In genomic region chr4:71864380-71864779, GRCh38 we compare ENCODE assay signal across 29 cellular contexts.
"Had no signal": no experiment of that assay in that cellular context is flagged by ENCODE, and none has a peak within 500 bp of the region (broad histone marks: within the 10 kb centered on the region; RNA-seq: fewer than 3 reads in every experiment).

No MANE protein-coding gene starts in this region.

- H3K36me3 ChIP-seq: neural progenitor cell, ovary, right lobe of liver, sigmoid colon, stomach, thoracic aorta, thyroid gland, tibial nerve, upper lobe of left lung, vagina had no signal

- H3K27ac ChIP-seq: neural progenitor cell, ovary, parathyroid adenoma, psoas muscle, right lobe of liver, sigmoid colon, stomach, thoracic aorta, thyroid gland, tibial nerve, upper lobe of left lung, vagina had no signal

- ATAC-seq: natural killer cell; psoas muscle; right cardiac atrium; right lobe of liver; stimulated activated effector memory CD8-positive, alpha-beta T cell treated with anti-CD3 and anti-CD28 coated beads, Interleukin-12 subunit alpha, Interleukin-12 subunit beta, amount 100 ng/mL, for 72 hours; stimulated activated naive B cell treated with anti-CD40 and anti-IgM and Interleukin-4, amounts not matched to agents 10 μg/mL and 1 μg/mL and 100 μg/mL, for 72 hours had no signal

- H3K27ac Mint-ChIP-seq: natural killer cell; nephron; neural progenitor cell; progenitor cell of endocrine pancreas; stimulated activated effector memory CD8-positive, alpha-beta T cell treated with anti-CD3 and anti-CD28 coated beads, Interleukin-12 subunit alpha, Interleukin-12 subunit beta, amount 100 ng/mL, for 72 hours; stimulated activated naive B cell treated with anti-CD40 and anti-IgM and Interleukin-4, amounts not matched to agents 10 μg/mL and 1 μg/mL and 100 μg/mL, for 72 hours; stimulated activated naive CD8-positive, alpha-beta T cell treated with anti-CD3 and anti-CD28 coated beads, Interleukin-15, Interleukin-2, amounts not matched to agents 100 ng/mL and 50 ng/mL, for 24 hours had no signal

- H3K9ac ChIP-seq: neural progenitor cell, parathyroid adenoma had no signal

- H3K4me3 ChIP-seq: neural progenitor cell, ovary, psoas muscle, right lobe of liver, sigmoid colon, stomach, thoracic aorta, thyroid gland, tibial nerve, upper lobe of left lung, vagina had no signal

- H2AFZ ChIP-seq: neural progenitor cell, parathyroid adenoma had no signal

- H3K4me2 ChIP-seq: neural progenitor cell had no signal

- H3K27me3 ChIP-seq: neural progenitor cell, ovary, right lobe of liver, sigmoid colon, stomach, thyroid gland, tibial nerve, upper lobe of left lung, vagina had no signal

- H3K4me1 Mint-ChIP-seq: natural killer cell; nephron; neural progenitor cell; stimulated activated effector memory CD8-positive, alpha-beta T cell treated with anti-CD3 and anti-CD28 coated beads, Interleukin-12 subunit alpha, Interleukin-12 subunit beta, amount 100 ng/mL, for 72 hours; stimulated activated naive B cell treated with anti-CD40 and anti-IgM and Interleukin-4, amounts not matched to agents 10 μg/mL and 1 μg/mL and 100 μg/mL, for 72 hours had no signal

- FAIRE-seq: small intestine, urothelium cell line had no signal

- DNase-seq: natural killer cell; occipital lobe; ovary; posterior cingulate gyrus; psoas muscle; right cardiac atrium; right lobe of liver; sigmoid colon; small intestine; stimulated activated CD4-positive, alpha-beta T cell treated with anti-CD3 and anti-CD28 coated beads, Interleukin-15, amount 100 ng/mL, for 24 hours; stimulated activated CD4-positive, alpha-beta T cell treated with anti-CD3 and anti-CD28 coated beads, Interleukin-2, amount 100 ng/mL, for 24 hours; stimulated activated CD4-positive, alpha-beta T cell treated with anti-CD3 and anti-CD28 coated beads, Interleukin-2, amount 100 ng/mL, for 48 hours; stimulated activated CD4-positive, alpha-beta T cell treated with anti-CD3 and anti-CD28 coated beads, Interleukin-4, amount 100 ng/mL, for 24 hours; stimulated activated naive B cell treated with anti-CD40 and anti-IgM and Interleukin-4, amounts not matched to agents 10 μg/mL and 1 μg/mL and 100 μg/mL, for 72 hours; stimulated activated naive CD4-positive, alpha-beta T cell treated with Interleukin-2 at 50 U/mL for 16 hours; stomach; thyroid gland; trophoblast cell; upper lobe of left lung had no signal

- H3K79me2 ChIP-seq: parathyroid adenoma had no signal

- H3K36me3 Mint-ChIP-seq: natural killer cell; stimulated activated effector memory CD8-positive, alpha-beta T cell treated with anti-CD3 and anti-CD28 coated beads, Interleukin-12 subunit alpha, Interleukin-12 subunit beta, amount 100 ng/mL, for 72 hours; stimulated activated naive B cell treated with anti-CD40 and anti-IgM and Interleukin-4, amounts not matched to agents 10 μg/mL and 1 μg/mL and 100 μg/mL, for 72 hours had no signal

- H3K4me1 ChIP-seq: neural progenitor cell, parathyroid adenoma, psoas muscle, right lobe of liver, sigmoid colon, stomach, thyroid gland, tibial nerve, upper lobe of left lung, vagina had no signal

- H3K4me3 Mint-ChIP-seq: natural killer cell; nephron; neural progenitor cell; stimulated activated effector memory CD8-positive, alpha-beta T cell treated with anti-CD3 and anti-CD28 coated beads, Interleukin-12 subunit alpha, Interleukin-12 subunit beta, amount 100 ng/mL, for 72 hours; stimulated activated naive B cell treated with anti-CD40 and anti-IgM and Interleukin-4, amounts not matched to agents 10 μg/mL and 1 μg/mL and 100 μg/mL, for 72 hours; stimulated activated naive CD8-positive, alpha-beta T cell treated with anti-CD3 and anti-CD28 coated beads, Interleukin-15, Interleukin-2, amounts not matched to agents 100 ng/mL and 50 ng/mL, for 24 hours had no signal

- H3K9me3 ChIP-seq: ovary, psoas muscle, thyroid gland, vagina had no signal

- H3K27me3 Mint-ChIP-seq: progenitor cell of endocrine pancreas; stimulated activated naive B cell treated with anti-CD40 and anti-IgM and Interleukin-4, amounts not matched to agents 10 μg/mL and 1 μg/mL and 100 μg/mL, for 72 hours; stimulated activated naive CD8-positive, alpha-beta T cell treated with anti-CD3 and anti-CD28 coated beads, Interleukin-15, Interleukin-2, amounts not matched to agents 100 ng/mL and 50 ng/mL, for 24 hours had no signal
